In genomic region chr2:216932806-216933579, GRCh38 we compare ENCODE assay signal across 1 cellular context.
A peak's percentile ranks its signal among the peaks of the same experiment; 100 is the strongest.
TF ChIP-seq lines count a peak whose summit lies in the region.

No MANE protein-coding gene starts in this region.

TF ChIP-seq in K562, 482 proteins besides CTCF, POLR2A, EP300 and RAD21 (continued from another document):
- no peak for TF ChIP-seq ZBTB43 (CRISPR knock-in tag; IDR thresholded peaks at IDR 0.05)
- TF ChIP-seq ARID1B (IDR thresholded peaks at IDR 0.05), result peak; percentile 80
- no peak for TF ChIP-seq FOXA3 (CRISPR knock-in tag; conservative IDR thresholded peaks at IDR 0.05 in 1 of 2, IDR thresholded peaks at IDR 0.05 in 1 of 2)
- no peak for TF ChIP-seq PRPF4 (IDR thresholded peaks at IDR 0.05; ENCODE audit: insufficient read depth, low read depth, low read length, poor library complexity, severe bottlenecking)
- peak; percentile 29; the same call in 1 of the 2 replicates for TF ChIP-seq SMAD4 (CRISPR knock-in tag; conservative IDR thresholded peaks at IDR 0.05)
- no peak for TF ChIP-seq SRSF7 (optimal IDR thresholded peaks at IDR 0.05; ENCODE audit: low read depth, low read length)
- TF ChIP-seq DPF2 (IDR thresholded peaks at IDR 0.05), result peak; percentile 55
- TF ChIP-seq GATAD2A (IDR thresholded peaks at IDR 0.05), result no peak
- no peak for TF ChIP-seq ATF7 (IDR thresholded peaks at IDR 0.05)
- no peak for TF ChIP-seq STAG1 (CRISPR knock-in tag; IDR thresholded peaks at IDR 0.05; ENCODE audit: borderline replicate concordance)
- TF ChIP-seq TCF3 (CRISPR knock-in tag; IDR thresholded peaks at IDR 0.05), result peak; percentile 78
- TF ChIP-seq TFAP4 (CRISPR knock-in tag; IDR thresholded peaks at IDR 0.05; ENCODE audit: borderline replicate concordance), result peak; percentile 36; the same call in 1 of the 2 replicates
- no peak for TF ChIP-seq NR4A1 (CRISPR knock-in tag; IDR thresholded peaks at IDR 0.05)
- TF ChIP-seq NR4A1 (tag; IDR thresholded peaks at IDR 0.05), result no peak
- TF ChIP-seq CBFA2T2 (conservative IDR thresholded peaks at IDR 0.05), result peak; percentile 75
- no peak for TF ChIP-seq MECOM (CRISPR knock-in tag; IDR thresholded peaks at IDR 0.05)
- TF ChIP-seq ZNF639 (CRISPR knock-in tag; conservative IDR thresholded peaks at IDR 0.05 in 1 of 2, IDR thresholded peaks at IDR 0.05 in 1 of 2), result no peak
- TF ChIP-seq XRCC3 (IDR thresholded peaks at IDR 0.05), result no peak
- no peak for TF ChIP-seq HOMEZ (CRISPR knock-in tag; IDR thresholded peaks at IDR 0.05)
- no peak for TF ChIP-seq CBX3 (IDR thresholded peaks at IDR 0.05; ENCODE audit: borderline replicate concordance in 1 of 2, low read length in 2 of 2)
- no peak for TF ChIP-seq DNMT1 (IDR thresholded peaks at IDR 0.05)
- TF ChIP-seq SRF (CRISPR knock-in tag; IDR thresholded peaks at IDR 0.05), result no peak
- TF ChIP-seq MTA2 (IDR thresholded peaks at IDR 0.05; ENCODE audit: low read depth), result peak; percentile 48; the same call in 1 of the 2 replicates
- TF ChIP-seq NFIC (IDR thresholded peaks at IDR 0.05), result 0 out of 2 replicates have a peak, but pooled peaks have one; percentile 16
- 0 out of 4 replicates have a peak, but pooled peaks of 1 of the 2 experiments have one; percentile 11 for TF ChIP-seq KDM1A (IDR thresholded peaks at IDR 0.05)
- TF ChIP-seq CBFA2T3 (IDR thresholded peaks at IDR 0.05), result peak; percentile 83
